Comparison of ENCODE assay signal across 10 cellular contexts in genomic region chr17:50686494-50687199, GRCh38. TPM values are rescaled to one million over a fixed set of nuclear protein-coding genes. Genes with fewer than 3 reads are reported as not detected.
DNase-seq lines count a peak whose midpoint lies in the region; ATAC-seq, FAIRE-seq and TF ChIP-seq lines count a peak whose summit lies in the region.
"Had no signal": no experiment of that assay in that cellular context is flagged by ENCODE, and none has a peak within 500 bp of the region (broad histone marks: within the 10 kb centered on the region; RNA-seq: fewer than 3 reads in every experiment).

No MANE protein-coding gene starts in this region.

- in situ Hi-C loops in IMR-90 (cut with MboI; ENCODE audit: low sequenced_read_pairs), result no loop called here

- H3K4me1 ChIP-seq in IMR-90 (ENCODE audit: control insufficient read depth, insufficient read depth, low read length) (peaks cover 32% of the 10 kb centered on the region), endothelial cell of umbilical vein (ENCODE audit: control insufficient read depth, extremely low read depth, insufficient read depth, low read length) (peaks cover 3% of the 10 kb centered on the region)

- no peaks in the 10 kb centered on the region for H4K20me1 ChIP-seq in IMR-90 (ENCODE audit: insufficient read depth, low read length)
- no peaks in the 10 kb centered on the region for H4K20me1 ChIP-seq in endothelial cell of umbilical vein (replicated peaks; ENCODE audit: control insufficient read depth, extremely low read depth, insufficient read depth, low read length)

- H2AFZ ChIP-seq in IMR-90 (replicated peaks; ENCODE audit: low read length, poor library complexity), result peak overlapping the region; percentile 79
- H2AFZ ChIP-seq in endothelial cell of umbilical vein (ENCODE audit: low read depth, low read length), result no peak overlapping the region

- H3K27ac ChIP-seq in IMR-90 (ENCODE audit: insufficient read depth, low read length), result peak overlapping the region; percentile 33; the same call in 1 of the 2 replicates
- no peak overlapping the region for H3K27ac ChIP-seq in endothelial cell of umbilical vein (ENCODE audit: insufficient read depth, low read depth, low read length)
- H3K27ac ChIP-seq: BLaER1 treated with 17β-estradiol and CSF1 and Interleukin-3, amounts not matched to agents 10 nM and 100 nM had no signal

- peak overlapping the region; percentile 56; the same call in 1 of the 2 replicates for H4K91ac ChIP-seq in IMR-90 (ENCODE audit: insufficient read depth, low read depth, low read length)

- BruUV-seq in IMR-90 (replicated peaks; lab: Mats Ljungman, UMichigan), result no TSS peak
- BruUV-seq in endothelial cell of umbilical vein (replicated peaks; lab: Mats Ljungman, UMichigan), result no TSS peak

- peak overlapping the region; percentile 60 for H2BK20ac ChIP-seq in IMR-90 (ENCODE audit: low read depth, low read length)

- intact Hi-C loops in IMR-90 (cut with micrococcal nuclease), result no loop called here
- intact Hi-C loops in endothelial cell of umbilical vein (cut with micrococcal nuclease), result no loop called here

- peak overlapping the region in 1 of 2 experiments; percentile 48; a peak in 2 of 4 replicates for H4K8ac ChIP-seq in IMR-90 (ENCODE audit: low read depth in 2 of 2, low read length in 2 of 2)

- ATAC-seq in IMR-90 (ENCODE audit: low read depth) (peak; percentile 83), GM21360 (IDR thresholded peaks at IDR 0.05; ENCODE audit: unreplicated experiment) (no peak)

- peak overlapping the region; percentile 85 for H3K4ac ChIP-seq in IMR-90 (ENCODE audit: low read depth, low read length)

- H3K9me3 ChIP-seq in IMR-90 (ENCODE audit: control insufficient read depth, insufficient read depth, low read length) (no peaks in the 10 kb centered on the region), endothelial cell of umbilical vein (replicated peaks; ENCODE audit: control insufficient read depth, insufficient read depth, low read length) (no peaks in the 10 kb centered on the region)
- H3K9me3 ChIP-seq: BLaER1 treated with 17β-estradiol and CSF1 and Interleukin-3, amounts not matched to agents 10 nM and 100 nM had no signal

- peak overlapping the region; percentile 21; the same call in 1 of the 2 replicates for H3K18ac ChIP-seq in IMR-90 (ENCODE audit: low read depth, low read length)

- peak overlapping the region; percentile 36 for H3K4me2 ChIP-seq in IMR-90 (ENCODE audit: low read depth, low read length)
- no peak overlapping the region for H3K4me2 ChIP-seq in endothelial cell of umbilical vein (ENCODE audit: insufficient read depth, low read length)
- H3K4me2 ChIP-seq: BLaER1 treated with 17β-estradiol and CSF1 and Interleukin-3, amounts not matched to agents 10 nM and 100 nM had no signal

- H2BK5ac ChIP-seq in IMR-90 (ENCODE audit: low read depth, low read length, poor library complexity, severe bottlenecking), result peak overlapping the region; percentile 23

- H4K5ac ChIP-seq in IMR-90 (ENCODE audit: low read depth, low read length), result peak overlapping the region; percentile 14; the same call in 1 of the 2 replicates

- H3K79me2 ChIP-seq in endothelial cell of umbilical vein (ENCODE audit: control insufficient read depth, insufficient read depth, low read length), result no peaks in the 10 kb centered on the region

- H3K14ac ChIP-seq in IMR-90 (replicated peaks; ENCODE audit: low read depth, low read length), result 0 out of 2 replicates have a peak overlapping the region, but pooled peaks have one; percentile 6

- H2BK120ac ChIP-seq in IMR-90 (ENCODE audit: low read depth, low read length), result peak overlapping the region; percentile 54

- WGBS in IMR-90 (ENCODE audit: extremely low coverage in 2 of 2, insufficient read length in 1 of 2), 2 experiments, result 54% methylated on average over 4 of the region's 14 CpGs; no CpG with 5 or more reads in 1 of the 2 experiments

- no peak overlapping the region for H2BK15ac ChIP-seq in IMR-90 (ENCODE audit: low read depth, low read length)

- H3K56ac ChIP-seq in IMR-90 (ENCODE audit: extremely low read depth, insufficient read depth, low read length), result no peak overlapping the region

- CTCF ChIA-PET in IMR-90 (lab: Yijun Ruan, JAX), result interaction anchor here (2.3 kb wide), 1 partner anchor 136 kb away, joined by 8 read pairs; no protein-coding TSS in a partner anchor
- CTCF ChIA-PET in endothelial cell of umbilical vein (lab: Charles Lee), result interaction anchor here (1.0 to 4.5 kb wide), 5 partner anchors 8 to 136 kb away, joined by 3 to 27 read pairs (median 4); no protein-coding TSS in a partner anchor

- H3K36me3 ChIP-seq in IMR-90 (ENCODE audit: control insufficient read depth, insufficient read depth, low read length) (no peaks in the 10 kb centered on the region), endothelial cell of umbilical vein (ENCODE audit: control insufficient read depth in 2 of 2, extremely low read depth in 1 of 2, insufficient read depth in 2 of 2, low read length in 2 of 2) (no peaks in the 10 kb centered on the region)

- DNase-seq in A172 (ENCODE audit: low spot score) (peak; percentile 98), IMR-90 (peak; percentile 61), endothelial cell of umbilical vein (ENCODE audit: low read depth, low spot score) (peak; percentile 28), mucosa of gallbladder (ENCODE audit: low spot score) (peak; percentile 88)
- DNase-seq in effector CD4-positive, alpha-beta T cell, result no peak
- no peak for DNase-seq in NK-92 treated with Interleukin-12 subunit alpha and Interleukin-12 subunit beta, amount 100 ng/mL, for 24 hours (lab: John Stamatoyannopoulos, UW)
- DNase-seq in activated CD4-positive, CD25-positive, alpha-beta regulatory T cell treated with anti-CD3 and anti-CD28 coated beads, Interleukin-2, amount 50 U/mL, for 72 hours, result no peak

- no peak for TF ChIP-seq CTCF in IMR-90 (conservative IDR thresholded peaks at IDR 0.05; ENCODE audit: low read depth, low read length)
- no peak for TF ChIP-seq CTCF in endothelial cell of umbilical vein (IDR thresholded peaks at IDR 0.05; ENCODE audit: extremely low read depth in 1 of 2, insufficient read depth in 1 of 2, low read depth in 1 of 2, low read length in 2 of 2)

- POLR2A ChIA-PET in IMR-90 (lab: Charles Lee; ENCODE audit: unreplicated experiment) (no interaction called here), endothelial cell of umbilical vein (lab: Charles Lee) (no interaction called here)

- peak overlapping the region; percentile 52; the same call in 1 of the 2 replicates for H2AK5ac ChIP-seq in IMR-90 (ENCODE audit: low read depth, low read length)

- no peaks in the 10 kb centered on the region; a peak in 1 of 4 replicates for H3K79me1 ChIP-seq in IMR-90 (ENCODE audit: low read depth in 1 of 2, low read length in 2 of 2)

- TF ChIP-seq RAD21 in IMR-90 (IDR thresholded peaks at IDR 0.05; ENCODE audit: low read length), result 0 out of 2 replicates have a peak, but pooled peaks have one; percentile 9

- H2AK9ac ChIP-seq in IMR-90 (replicated peaks; ENCODE audit: low read depth, low read length, poor library complexity), result peak overlapping the region; percentile 81

- no peak for FAIRE-seq in endothelial cell of umbilical vein (lab: Jason Lieb, UNC)
- FAIRE-seq: islet of Langerhans had no signal

- TF ChIP-seq POLR2A in IMR-90 (IDR thresholded peaks at IDR 0.05; ENCODE audit: low read depth, low read length) (no peak), endothelial cell of umbilical vein (IDR thresholded peaks at IDR 0.05; ENCODE audit: low read depth, low read length) (no peak)

- H3K9me1 ChIP-seq in IMR-90 (ENCODE audit: insufficient read depth, low read length), result peaks cover 23% of the 10 kb centered on the region
- no peaks in the 10 kb centered on the region for H3K9me1 ChIP-seq in endothelial cell of umbilical vein (replicated peaks; ENCODE audit: control insufficient read depth, extremely low read depth, insufficient read depth, low read length)

- H3K27me3 ChIP-seq in IMR-90 (ENCODE audit: control insufficient read depth, insufficient read depth, low read length), result no peaks in the 10 kb centered on the region
- H3K27me3 ChIP-seq in endothelial cell of umbilical vein (ENCODE audit: control insufficient read depth in 2 of 2, insufficient read depth in 2 of 2, low read length in 2 of 2), result no peaks in the 10 kb centered on the region
- H3K27me3 ChIP-seq: BLaER1 treated with 17β-estradiol and CSF1 and Interleukin-3, amounts not matched to agents 10 nM and 100 nM had no signal

- H3K23ac ChIP-seq in IMR-90 (ENCODE audit: low read depth, low read length), result no peak overlapping the region; the same call in 1 of the 2 replicates

- H3K9ac ChIP-seq in IMR-90 (ENCODE audit: low read depth, low read length), result no peak overlapping the region
- H3K9ac ChIP-seq in endothelial cell of umbilical vein (replicated peaks; ENCODE audit: extremely low read depth, insufficient read depth, low read length), result no peak overlapping the region
- H3K9ac ChIP-seq: BLaER1 treated with 17β-estradiol and CSF1 and Interleukin-3, amounts not matched to agents 10 nM and 100 nM had no signal

- dilution Hi-C loops in IMR-90 (cut with HindIII; ENCODE audit: low sequenced_read_pairs, unreplicated experiment) (no loop called here), endothelial cell of umbilical vein (cut with MboI; ENCODE audit: extremely low pct_ligation_motif_present, low sequenced_read_pairs) (no loop called here)

- H3K4me3 ChIP-seq in IMR-90 (ENCODE audit: insufficient read depth, low read depth, low read length), result no peak overlapping the region
- no peak overlapping the region for H3K4me3 ChIP-seq in endothelial cell of umbilical vein (replicated peaks in 1 of 3; ENCODE audit: insufficient read depth in 1 of 3, low read depth in 1 of 3, low read length in 3 of 3)
- H3K4me3 ChIP-seq: BLaER1 treated with 17β-estradiol and CSF1 and Interleukin-3, amounts not matched to agents 10 nM and 100 nM had no signal

RNA-seq across cellular contexts. Expression of gene ANKRD40, which starts 21.1 kb away (rescaled TPM):
- total RNA-seq in A172 (2014; rRNA removed; shearing (Covaris generic)), result 43.4 and 54.6 TPM in 2 replicates
- 35.8 and 38.9 TPM in 2 replicates for total RNA-seq in IMR-90 (2012; rRNA removed)
- 23.4 and 23.5 TPM in 2 replicates for polyA plus RNA-seq in IMR-90 (2012; rRNA removed)
- 6.0 and 8.0 TPM in 2 replicates for polyA plus RNA-seq in IMR-90 (2012; cell fraction: cytosol; rRNA removed)
- 6.2 and 29.6 TPM in 2 replicates for polyA plus RNA-seq in IMR-90 (2012; cell fraction: nucleus; rRNA removed; ENCODE audit: low replicate concordance)
- 55.0 and 56.0 TPM in 2 replicates for total RNA-seq in endothelial cell of umbilical vein
- 24.3 and 24.5 TPM in 2 replicates for polyA plus RNA-seq in endothelial cell of umbilical vein
- polyA plus RNA-seq in endothelial cell of umbilical vein (2011; cell fraction: cytosol; rRNA removed), result 30.6 and 30.7 TPM in 2 replicates
- polyA plus RNA-seq in endothelial cell of umbilical vein (2011; cell fraction: nucleus; rRNA removed), result 30.4 and 39.3 TPM in 2 replicates
- 21.8 and 30.3 TPM in 2 replicates for polyA plus RNA-seq in endothelial cell of umbilical vein (2012)
- polyA minus RNA-seq in endothelial cell of umbilical vein, result 26.8 and 27.1 TPM in 2 replicates
- 19.5 TPM for polyA minus RNA-seq in endothelial cell of umbilical vein (2011; cell fraction: cytosol; rRNA and poly(A)+ RNA removed)
- 11.1 and 20.3 TPM in 2 replicates for polyA minus RNA-seq in endothelial cell of umbilical vein (2011; cell fraction: nucleus; rRNA and poly(A)+ RNA removed)
- 40.6 TPM for total RNA-seq in mucosa of gallbladder

RNA-seq across cellular contexts. Expression of gene LUC7L3, which starts 32.8 kb away (rescaled TPM):
- 58.6 and 63.2 TPM in 2 replicates for total RNA-seq in A172 (2014; rRNA removed; shearing (Covaris generic))
- 17.7 and 20.0 TPM in 2 replicates for total RNA-seq in IMR-90 (2012; rRNA removed)
- 44.7 and 47.5 TPM in 2 replicates for polyA plus RNA-seq in IMR-90 (2012; rRNA removed)
- 27.5 and 27.7 TPM in 2 replicates for polyA plus RNA-seq in IMR-90 (2012; cell fraction: cytosol; rRNA removed)
- polyA plus RNA-seq in IMR-90 (2012; cell fraction: nucleus; rRNA removed; ENCODE audit: low replicate concordance), result 183 and 387 TPM in 2 replicates
- 111 and 113 TPM in 2 replicates for total RNA-seq in endothelial cell of umbilical vein
- polyA plus RNA-seq in endothelial cell of umbilical vein, result 42.3 and 70.9 TPM in 2 replicates
- 43.6 and 47.2 TPM in 2 replicates for polyA plus RNA-seq in endothelial cell of umbilical vein (2011; cell fraction: cytosol; rRNA removed)
- 299 and 437 TPM in 2 replicates for polyA plus RNA-seq in endothelial cell of umbilical vein (2011; cell fraction: nucleus; rRNA removed)
- polyA plus RNA-seq in endothelial cell of umbilical vein (2012), result 108 and 113 TPM in 2 replicates
- 43.9 and 55.7 TPM in 2 replicates for polyA minus RNA-seq in endothelial cell of umbilical vein
- polyA minus RNA-seq in endothelial cell of umbilical vein (2011; cell fraction: cytosol; rRNA and poly(A)+ RNA removed), result 12.1 TPM
- 95.7 and 120 TPM in 2 replicates for polyA minus RNA-seq in endothelial cell of umbilical vein (2011; cell fraction: nucleus; rRNA and poly(A)+ RNA removed)
- 117 TPM for total RNA-seq in mucosa of gallbladder

RNA-seq across cellular contexts. Expression of gene ABCC3, which starts 52.0 kb away (rescaled TPM):
- total RNA-seq in A172 (2014; rRNA removed; shearing (Covaris generic)), result 28.1 and 35.0 TPM in 2 replicates
- total RNA-seq in IMR-90 (2012; rRNA removed) (2.2 and 3.2 TPM in 2 replicates), endothelial cell of umbilical vein (1.1 and 2.1 TPM in 2 replicates), mucosa of gallbladder (367 TPM)
- polyA plus RNA-seq in IMR-90 (2012; rRNA removed) (6.0 and 6.6 TPM in 2 replicates), endothelial cell of umbilical vein (2.6 and 4.2 TPM in 2 replicates)
- 1.7 and 5.8 TPM in 2 replicates for polyA plus RNA-seq in IMR-90 (2012; cell fraction: cytosol; rRNA removed)
- 61.3 and 69.4 TPM in 2 replicates for polyA plus RNA-seq in IMR-90 (2012; cell fraction: nucleus; rRNA removed; ENCODE audit: low replicate concordance)
- 1.9 and 2.1 TPM in 2 replicates for polyA plus RNA-seq in endothelial cell of umbilical vein (2011; cell fraction: cytosol; rRNA removed)
- polyA plus RNA-seq in endothelial cell of umbilical vein (2011; cell fraction: nucleus; rRNA removed), result 9.6 and 18.4 TPM in 2 replicates
- polyA plus RNA-seq in endothelial cell of umbilical vein (2012), result 1.4 and 1.7 TPM in 2 replicates
- 4.1 and 4.5 TPM in 2 replicates for polyA minus RNA-seq in endothelial cell of umbilical vein
- polyA minus RNA-seq in endothelial cell of umbilical vein (2011; cell fraction: cytosol; rRNA and poly(A)+ RNA removed), result 19.9 TPM
- polyA minus RNA-seq in endothelial cell of umbilical vein (2011; cell fraction: nucleus; rRNA and poly(A)+ RNA removed), result 3.0 and 5.5 TPM in 2 replicates

Comparison
In these comparisons a context has a peak if more than half of its experiments do, and no peak if none do; other contexts are left out.
1. DNase-seq: peak in A172 (single experiment), IMR-90 (single experiment), endothelial cell of umbilical vein (single experiment) and mucosa of gallbladder (single experiment); none in effector CD4-positive, alpha-beta T cell (single experiment), NK-92 treated with Interleukin-12 subunit alpha and Interleukin-12 subunit beta, amount 100 ng/mL, for 24 hours (single experiment) and activated CD4-positive, CD25-positive, alpha-beta regulatory T cell treated with anti-CD3 and anti-CD28 coated beads, Interleukin-2, amount 50 U/mL, for 72 hours (single experiment).
2. RNA of gene ABCC3, which starts 52.0 kb away (total RNA-seq): 367 TPM in mucosa of gallbladder (single experiment); 28.1 to 35.0 TPM in A172, 2.2 to 3.2 TPM in IMR-90 and 1.1 to 2.1 TPM in endothelial cell of umbilical vein; every median in the first group is over 10 times any median in the second.